Comparison of ENCODE assay signal across 23 cellular contexts in genomic region chr1:229288516-229288915, GRCh38.
"Had no signal": no experiment of that assay in that cellular context is flagged by ENCODE, and none has a peak within 500 bp of the region (broad histone marks: within the 10 kb centered on the region; RNA-seq: fewer than 3 reads in every experiment).

No MANE protein-coding gene starts in this region.

- H3K27ac ChIP-seq: coronary artery, esophagus muscularis mucosa, foreskin keratinocyte, gastroesophageal sphincter, heart left ventricle, hepatocyte, left lung, lower lobe of right lung had no signal

- FAIRE-seq: colon, endothelial cell of umbilical vein, frontal cortex, keratinocyte had no signal

- H3K9me3 ChIP-seq: esophagus muscularis mucosa, gastroesophageal sphincter, heart left ventricle, left lung, lower lobe of right lung, mucosa of descending colon had no signal

- H3K27me3 Mint-ChIP-seq: naive B cell had no signal

- H3K9me3 Mint-ChIP-seq: immature natural killer cell, mesothelial cell of epicardium had no signal

- H3K4me3 ChIP-seq: coronary artery, dorsolateral prefrontal cortex, esophagus muscularis mucosa, gastroesophageal sphincter, heart left ventricle, hepatocyte, left lung, lower lobe of right lung, mucosa of descending colon had no signal

- H3K27me3 ChIP-seq: dorsolateral prefrontal cortex, esophagus muscularis mucosa, foreskin keratinocyte, gastroesophageal sphincter, heart left ventricle, hepatocyte, left lung had no signal

- DNase-seq: dermis blood vessel endothelial cell; dorsolateral prefrontal cortex; effector CD8-positive, alpha-beta T cell; foreskin keratinocyte; heart left ventricle; hypothalamus; immature natural killer cell; left cardiac atrium; left lung; left ventricle myocardium superior; lower lobe of right lung; mesenchymal stem cell; mucosa of descending colon; naive B cell had no signal

- H3K27ac Mint-ChIP-seq: mesothelial cell of epicardium, naive B cell had no signal

- ATAC-seq: foreskin keratinocyte, gastroesophageal sphincter, heart left ventricle, left cardiac atrium, left lung, left ventricle myocardium superior, lower lobe of right lung, mucosa of descending colon had no signal

- H3K4me3 Mint-ChIP-seq: immature natural killer cell, mesothelial cell of epicardium, naive B cell had no signal
